Comparison of ENCODE assay signal across 8 cellular contexts in the genomic region with DNA sequence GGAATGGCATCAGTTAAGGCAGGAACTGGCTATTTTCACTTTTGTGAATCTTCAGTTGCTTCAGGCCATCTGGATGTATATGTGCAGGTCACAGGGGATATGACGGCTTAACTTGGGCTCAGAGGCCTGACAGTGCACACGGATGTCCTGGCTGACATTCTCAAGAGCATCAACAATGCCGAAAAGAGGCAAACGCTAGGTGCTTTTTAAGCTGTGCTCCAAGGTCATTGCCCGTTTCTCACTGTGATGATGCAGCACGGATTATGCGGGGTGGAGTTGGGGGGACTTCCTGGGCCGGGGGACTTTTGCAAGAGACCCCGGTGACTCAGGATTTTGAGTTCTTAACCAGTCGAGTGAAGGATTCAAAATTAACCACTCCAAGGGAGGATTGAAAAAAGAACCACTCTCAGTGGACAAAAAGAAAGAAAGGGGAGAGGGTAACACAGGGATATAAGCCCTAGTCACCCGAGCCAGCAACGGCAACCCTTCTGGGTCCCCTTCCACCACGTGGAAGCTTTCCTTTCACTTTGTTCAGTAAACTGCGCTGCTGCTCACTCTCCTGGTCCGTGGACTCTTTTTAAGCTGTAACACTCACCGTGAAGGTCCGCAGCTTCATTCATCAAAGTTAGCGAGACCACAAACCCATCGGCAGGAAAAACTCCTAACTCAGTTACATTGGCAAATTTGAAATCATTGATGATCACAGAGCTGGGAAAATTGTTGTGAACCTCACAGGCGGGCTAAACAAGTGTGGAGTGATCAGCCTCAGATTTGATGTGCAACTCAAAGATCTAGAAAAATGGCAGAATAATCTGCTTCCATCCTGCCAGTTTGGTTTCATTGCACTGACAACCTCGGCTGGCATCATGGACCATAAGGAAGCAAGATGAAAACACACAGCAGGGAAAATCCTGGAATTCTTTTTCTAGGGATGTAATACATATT.
DNase-seq lines count a peak whose midpoint lies in the region; ATAC-seq and TF ChIP-seq lines count a peak whose summit lies in the region.

No MANE protein-coding gene starts in this region.

- CTCF ChIA-PET in activated B cell treated with CpG ODN at 0.5 μM for 24 hours (lab: Charles Lee) = interaction anchor here (1.4 to 2.1 kb wide), 2 partner anchors 9 to 48 kb away, joined by 3 to 5 read pairs; no protein-coding TSS in a partner anchor

- TF ChIP-seq CTCF in heart left ventricle (IDR thresholded peaks at IDR 0.05) = no peak
- TF ChIP-seq CTCF in activated B cell treated with CpG ODN at 0.5 μM for 24 hours (IDR thresholded peaks at IDR 0.05) = no peak
- no peak for TF ChIP-seq CTCF in upper lobe of right lung (IDR thresholded peaks at IDR 0.05)

- H3K4me1 Mint-ChIP-seq in activated B cell treated with CpG ODN at 0.5 μM for 24 hours = peaks cover 94% of the 10 kb centered on the region

- no peaks in the 10 kb centered on the region for H3K27me3 ChIP-seq in heart left ventricle
- no peaks in the 10 kb centered on the region for H3K27me3 ChIP-seq in upper lobe of right lung

- TF ChIP-seq POLR2A in heart left ventricle (IDR thresholded peaks at IDR 0.05) = no peak

- 54 to 69% (median 59%) methylated on average over 21 of the region's 21 CpGs for WGBS in heart left ventricle, 4 donors

- H3K27me3 Mint-ChIP-seq in activated B cell treated with CpG ODN at 0.5 μM for 24 hours = no peaks in the 10 kb centered on the region

- intact Hi-C loops in heart left ventricle (cut with DNase I) = no loop called here
- intact Hi-C loops in Right ventricle myocardium superior (cut with DNase I) = no loop called here
- intact Hi-C loops in activated B cell treated with CpG ODN at 0.5 μM for 24 hours (cut with micrococcal nuclease) = loop anchor here (1.0 to 5.0 kb wide), 3 partner anchors 9 to 179 kb away; no protein-coding TSS in a partner anchor
- intact Hi-C loops in upper lobe of right lung (cut with DNase I) = no loop called here

- peak overlapping the region in 2 of 12 donors; percentile 13 to 40 for H3K27ac ChIP-seq in heart left ventricle
- H3K27ac ChIP-seq in upper lobe of right lung = no peak overlapping the region

- peak overlapping the region; percentile 79 for H3K4me3 Mint-ChIP-seq in activated B cell treated with CpG ODN at 0.5 μM for 24 hours

- H3K9me3 ChIP-seq in heart left ventricle (no peaks in the 10 kb centered on the region), upper lobe of right lung (no peaks in the 10 kb centered on the region)

- DNase-seq in heart left ventricle = no peak
- DNase-seq in Right ventricle myocardium superior = no peak
- no peak for DNase-seq in activated B cell treated with CpG ODN at 0.5 μM for 24 hours
- DNase-seq in kidney tubule cell (ENCODE audit: low spot score) = peak; percentile 45
- DNase-seq in upper lobe of right lung = no peak
- DNase-seq in SKM-1 (lab: John Stamatoyannopoulos, UW; ENCODE audit: unreplicated experiment) = no peak
- no peak for DNase-seq in stimulated activated CD4-positive, alpha-beta T cell treated with anti-CD3 and anti-CD28 coated beads, Interleukin-12 subunit alpha, Interleukin-12 subunit beta, amount 100 ng/mL, for 4 hours
- no peak for DNase-seq in occipital lobe (lab: John Stamatoyannopoulos, UW)

- H3K9me3 Mint-ChIP-seq in activated B cell treated with CpG ODN at 0.5 μM for 24 hours = no peaks in the 10 kb centered on the region

- peak overlapping the region; percentile 84 for H3K27ac Mint-ChIP-seq in activated B cell treated with CpG ODN at 0.5 μM for 24 hours

- no peaks in the 10 kb centered on the region for H3K36me3 ChIP-seq in heart left ventricle
- H3K36me3 ChIP-seq in upper lobe of right lung = no peaks in the 10 kb centered on the region

- ATAC-seq in heart left ventricle (peak in 2 of 4 donors; percentile 28 to 30), Right ventricle myocardium superior (ENCODE audit: poor library complexity) (no peak), activated B cell treated with CpG ODN at 0.5 μM for 24 hours (ENCODE audit: low read depth) (peak; percentile 69), upper lobe of right lung (no peak)

- H3K4me1 ChIP-seq in heart left ventricle (peaks cover 4 to 83% (median 62%) of the 10 kb centered on the region in 12 donors), upper lobe of right lung (peaks cover 34% of the 10 kb centered on the region)

- peak overlapping the region in 10 of 12 donors; percentile 10 to 47 (median 30) for H3K4me3 ChIP-seq in heart left ventricle
- peak overlapping the region; percentile 31 for H3K4me3 ChIP-seq in upper lobe of right lung

- no peaks in the 10 kb centered on the region for H3K36me3 Mint-ChIP-seq in activated B cell treated with CpG ODN at 0.5 μM for 24 hours (ENCODE audit: low read depth)

- POLR2A ChIA-PET in activated B cell treated with CpG ODN at 0.5 μM for 24 hours (lab: Charles Lee) = interaction anchor here (0.7 to 2.3 kb wide), 6 partner anchors 8 to 1764 kb away, joined by 3 to 8 read pairs (median 3); no protein-coding TSS in a partner anchor
